15 cellular contexts compared by ENCODE assay signal in genomic region chr1:109151591-109151990, GRCh38. TPM values are rescaled to one million over a fixed set of nuclear protein-coding genes. Genes with fewer than 3 reads are reported as not detected.
DNase-seq lines count a peak whose midpoint lies in the region; TF ChIP-seq lines count a peak whose summit lies in the region.
"Had no signal": no experiment of that assay in that cellular context is flagged by ENCODE, and none has a peak within 500 bp of the region (broad histone marks: within the 10 kb centered on the region; RNA-seq: fewer than 3 reads in every experiment).

No MANE protein-coding gene starts in this region.

- DNase-seq in SJCRH30 (no peak), NCI-H2171 (lab: John Stamatoyannopoulos, UW) (no peak), globus pallidus (ENCODE audit: low spot score) (no peak), NCI-H2227 (lab: John Stamatoyannopoulos, UW; ENCODE audit: unreplicated experiment) (no peak)
- DNase-seq: activated gamma-delta T cell treated with Interleukin-2 at 50 U/mL for 16 hours; MM.1S; NCI-H1694 treated with DMSO at 0.1 percent for 48 hours; stimulated activated naive CD8-positive, alpha-beta T cell treated with anti-CD3 and anti-CD28 coated beads, Interleukin-15, Interleukin-2, amounts not matched to agents 100 U/mL and 50 U/mL, for 24 hours; T-helper 9 cell had no signal

- peaks cover 7% of the 10 kb centered on the region for H3F3A ChIP-seq in OCI-LY1 (ENCODE audit: insufficient read depth, low read length)

- H3K36me3 ChIP-seq in OCI-LY1 (ENCODE audit: insufficient read depth, low read length) (no peaks in the 10 kb centered on the region), duodenal mucosa (ENCODE audit: control insufficient read depth in 1 of 2, insufficient read depth in 2 of 2, low read length in 2 of 2) (peaks cover 0 to 4% of the 10 kb centered on the region in 2 donors), neuron (ENCODE audit: insufficient read depth, low read length) (no peaks in the 10 kb centered on the region), SJCRH30 (no peaks in the 10 kb centered on the region)
- H3K36me3 ChIP-seq: SJSA1, vagina had no signal

- H3K4me2 ChIP-seq in OCI-LY1 (ENCODE audit: low read length): no peak overlapping the region

- no peaks in the 10 kb centered on the region for H3K9me3 ChIP-seq in OCI-LY1 (ENCODE audit: low read length)
- no peaks in the 10 kb centered on the region for H3K9me3 ChIP-seq in duodenal mucosa (ENCODE audit: control insufficient read depth in 1 of 2, low read length in 2 of 2)
- no peaks in the 10 kb centered on the region for H3K9me3 ChIP-seq in neuron (ENCODE audit: low read length)
- H3K9me3 ChIP-seq in SJCRH30 (replicated peaks): no peaks in the 10 kb centered on the region
- H3K9me3 ChIP-seq: SJSA1, vagina had no signal

- H3K4me3 ChIP-seq in OCI-LY1 (ENCODE audit: low read depth, low read length, poor library complexity, severe bottlenecking) (no peak overlapping the region), duodenal mucosa (ENCODE audit: low read depth in 1 of 2, low read length in 2 of 2) (no peak overlapping the region), neuron (ENCODE audit: low read length) (no peak overlapping the region), SJCRH30 (no peak overlapping the region)
- H3K4me3 ChIP-seq: SJSA1, vagina had no signal

- peak overlapping the region; percentile 94 for H3K27ac ChIP-seq in 22Rv1
- H3K27ac ChIP-seq in OCI-LY1 (ENCODE audit: low read depth, low read length, poor library complexity, severe bottlenecking): peak overlapping the region; percentile 93
- peak overlapping the region; percentile 26 for H3K27ac ChIP-seq in duodenal mucosa (ENCODE audit: low read depth, low read length)
- H3K27ac ChIP-seq in SJCRH30: no peak overlapping the region
- H3K27ac ChIP-seq: SJSA1, vagina had no signal

- H3K27me3 ChIP-seq in OCI-LY1 (ENCODE audit: insufficient read depth, low read length) (no peaks in the 10 kb centered on the region), duodenal mucosa (ENCODE audit: control insufficient read depth in 1 of 2, insufficient read depth in 2 of 2, low read length in 2 of 2) (no peaks in the 10 kb centered on the region), neuron (ENCODE audit: insufficient read depth, low read length) (no peaks in the 10 kb centered on the region), SJCRH30 (peaks cover 4% of the 10 kb centered on the region; the same call in 1 of the 2 replicates)
- H3K27me3 ChIP-seq: SJSA1, vagina had no signal

- H2AFZ ChIP-seq in OCI-LY1 (ENCODE audit: low read length) (no peak overlapping the region), neuron (ENCODE audit: low read depth, low read length) (peak overlapping the region; percentile 62)

- no peaks in the 10 kb centered on the region for H3K9me2 ChIP-seq in OCI-LY1 (ENCODE audit: low read depth, low read length)

- no peaks in the 10 kb centered on the region for H4K20me1 ChIP-seq in OCI-LY1 (ENCODE audit: insufficient read depth, low read length)

- TF ChIP-seq CTCF in 22Rv1 (IDR thresholded peaks at IDR 0.05) (no peak), OCI-LY1 (IDR thresholded peaks at IDR 0.05; ENCODE audit: low read length) (no peak)

- H3K79me2 ChIP-seq in OCI-LY1 (ENCODE audit: insufficient read depth, low read length): no peaks in the 10 kb centered on the region

- H3K9ac ChIP-seq in OCI-LY1 (ENCODE audit: low read length) (peak overlapping the region; percentile 12; the same call in 1 of the 2 replicates), duodenal mucosa (ENCODE audit: low read depth in 1 of 2, low read length in 2 of 2) (peak overlapping the region in 1 of 2 donors; percentile 44)

- peaks cover 78% of the 10 kb centered on the region for H3K4me1 ChIP-seq in OCI-LY1 (ENCODE audit: insufficient read depth, low read length, severe bottlenecking)
- H3K4me1 ChIP-seq in duodenal mucosa (ENCODE audit: control insufficient read depth in 1 of 2, insufficient read depth in 2 of 2, low read length in 2 of 2): peaks cover 35 to 43% of the 10 kb centered on the region in 2 donors
- H3K4me1 ChIP-seq in neuron (ENCODE audit: insufficient read depth, low read length): peaks cover 32% of the 10 kb centered on the region
- peaks cover 4% of the 10 kb centered on the region; the same call in 1 of the 2 replicates for H3K4me1 ChIP-seq in SJCRH30
- H3K4me1 ChIP-seq: vagina had no signal

RNA-seq across cellular contexts. Expression of gene ELAPOR1, which starts 37.7 kb away (rescaled TPM):
- total RNA-seq in SJCRH30 (2014; rRNA removed; shearing (Covaris generic)): 0.03 TPM in 1 of 2 replicates, not detected in the other
